ENCODE assay signal across 25 cellular contexts in genomic region chr6:89702349-89702748, GRCh38.
A peak's percentile ranks its signal among the peaks of the same experiment; 100 is the strongest.
DNase-seq lines count a peak whose midpoint lies in the region; ATAC-seq, FAIRE-seq and TF ChIP-seq lines count a peak whose summit lies in the region.
"Had no signal": no experiment of that assay in that cellular context is flagged by ENCODE, and none has a peak within 500 bp of the region (broad histone marks: within the 10 kb centered on the region; RNA-seq: fewer than 3 reads in every experiment).

No MANE protein-coding gene starts in this region.

- H3K4me2 ChIP-seq in mammary epithelial cell (ENCODE audit: insufficient read depth, low read depth, low read length) = no peak overlapping the region
- H3K4me2 ChIP-seq in GM23338 = no peak overlapping the region
- no peak overlapping the region for H3K4me2 ChIP-seq in H1 (ENCODE audit: insufficient read depth in 1 of 2, low read depth in 2 of 2, low read length in 2 of 2)
- H3K4me2 ChIP-seq: BLaER1 treated with 17β-estradiol and CSF1 and Interleukin-3, amounts not matched to agents 10 nM and 100 nM had no signal

- no peaks in the 10 kb centered on the region for H3K27me3 ChIP-seq in mammary epithelial cell (ENCODE audit: insufficient read depth, low read length)
- no peaks in the 10 kb centered on the region for H3K27me3 ChIP-seq in GM23338 (ENCODE audit: insufficient read depth)
- H3K27me3 ChIP-seq in H1 (replicated peaks in 1 of 4; ENCODE audit: control insufficient read depth in 3 of 4, extremely low read depth in 1 of 4, insufficient read depth in 3 of 4, low read length in 3 of 4) = no peaks in the 10 kb centered on the region
- H3K27me3 ChIP-seq in spleen (replicated peaks in 1 of 7) = no peaks in the 10 kb centered on the region
- H3K27me3 ChIP-seq: BE2C; BLaER1 treated with 17β-estradiol and CSF1 and Interleukin-3, amounts not matched to agents 10 nM and 100 nM had no signal

- TF ChIP-seq CTCF in mammary epithelial cell (conservative IDR thresholded peaks at IDR 0.05 in 1 of 2, IDR thresholded peaks at IDR 0.05 in 1 of 2; ENCODE audit: extremely low read depth in 1 of 2, insufficient read depth in 1 of 2, low read depth in 1 of 2, low read length in 2 of 2) = no peak
- no peak for TF ChIP-seq CTCF in MCF 10A (IDR thresholded peaks at IDR 0.05; ENCODE audit: unreplicated experiment)
- TF ChIP-seq CTCF in GM23338 (conservative IDR thresholded peaks at IDR 0.05; ENCODE audit: low read depth in 2 of 2) = no peak
- no peak for TF ChIP-seq CTCF in H1 (IDR thresholded peaks at IDR 0.05; ENCODE audit: control extremely low read depth in 1 of 3, insufficient read depth in 1 of 3, low read depth in 1 of 3, low read length in 3 of 3)
- TF ChIP-seq CTCF in spleen (IDR thresholded peaks at IDR 0.05 in 8 of 11, conservative IDR thresholded peaks at IDR 0.05 in 3 of 11) = no peak

- H4K20me1 ChIP-seq in mammary epithelial cell (ENCODE audit: insufficient read depth, low read length) (no peaks in the 10 kb centered on the region), GM23338 (replicated peaks; ENCODE audit: insufficient read depth) (no peaks in the 10 kb centered on the region), H1 (replicated peaks in 1 of 2; ENCODE audit: control insufficient read depth in 1 of 2, insufficient read depth in 2 of 2, low read length in 2 of 2) (no peaks in the 10 kb centered on the region)
- H4K20me1 ChIP-seq: BLaER1 treated with 17β-estradiol and CSF1 and Interleukin-3, amounts not matched to agents 10 nM and 100 nM had no signal

- H4K91ac ChIP-seq in H1 (replicated peaks; ENCODE audit: insufficient read length, low read length) = no peak overlapping the region

- H3K4me1 Mint-ChIP-seq in MCF 10A (ENCODE audit: insufficient read depth, unreplicated experiment) (no peaks in the 10 kb centered on the region), GM23338 (no peaks in the 10 kb centered on the region)
- H3K4me1 Mint-ChIP-seq: CD14-positive monocyte; CD8-positive, alpha-beta memory T cell; H9 had no signal

- no peak for TF ChIP-seq RAD21 in H1 (IDR thresholded peaks at IDR 0.05 in 1 of 2, conservative IDR thresholded peaks at IDR 0.05 in 1 of 2; ENCODE audit: low read depth in 2 of 2, low read length in 2 of 2)

- DNase-seq in mammary epithelial cell = no peak
- DNase-seq in MCF 10A (ENCODE audit: unreplicated experiment) = no peak
- no peak for DNase-seq in GM23338 (ENCODE audit: low spot score)
- peak; percentile 11 for DNase-seq in OCI-M1 (lab: John Stamatoyannopoulos, UW)
- no peak for DNase-seq in H1 (ENCODE audit: low read depth in 1 of 2, low spot score in 2 of 2)
- DNase-seq in spleen = no peak
- no peak for DNase-seq in iPS-NIHi7 (ENCODE audit: extremely low spot score)
- DNase-seq in stimulated activated CD4-positive, alpha-beta T cell treated with anti-CD3 and anti-CD28 coated beads, Interleukin-15, amount 100 ng/mL, for 24 hours = no peak
- DNase-seq: ACHN; AML-193; BE2C; CD4-positive, alpha-beta T cell; CD8-positive, alpha-beta memory T cell; DMS 273 treated with DMSO at 0.1 percent for 48 hours; DMS79; EL; GDM1; H9 had no signal

- H3K36me3 ChIP-seq in mammary epithelial cell (ENCODE audit: insufficient read depth, low read length) = peaks cover 38% of the 10 kb centered on the region
- peaks cover 94% of the 10 kb centered on the region for H3K36me3 ChIP-seq in GM23338 (ENCODE audit: insufficient read depth)
- H3K36me3 ChIP-seq in H1 (ENCODE audit: control insufficient read depth in 2 of 4, insufficient read depth in 4 of 4, low read length in 3 of 4) = peaks cover 13 to 86% (median 71%) of the 10 kb centered on the region in 4 experiments
- H3K36me3 ChIP-seq in spleen = peaks cover 0 to 100% (median 72%) of the 10 kb centered on the region in 6 donors

- H3K14ac ChIP-seq in H1 (ENCODE audit: insufficient read length) = no peak overlapping the region

- H2BK5ac ChIP-seq in H1 (ENCODE audit: low read depth, low read length) = no peak overlapping the region

- intact Hi-C loops in mammary epithelial cell (cut with micrococcal nuclease) = no loop called here
- intact Hi-C loops in MCF 10A (cut with micrococcal nuclease) = no loop called here
- intact Hi-C loops in spleen (cut with DNase I; ENCODE audit: low total_unique reads) = no loop called here

- no peak overlapping the region for H3K4ac ChIP-seq in H1 (replicated peaks; ENCODE audit: insufficient read length, low read depth, low read length)

- H3K9me2 ChIP-seq in GM23338 (ENCODE audit: insufficient read depth) = no peaks in the 10 kb centered on the region

- H3K23me2 ChIP-seq in H1 (ENCODE audit: low read depth, low read length) = no peaks in the 10 kb centered on the region

- in situ Hi-C loops in mammary epithelial cell (cut with MboI; ENCODE audit: low sequenced_read_pairs in 2 of 2) = no loop called here

- no peak for TF ChIP-seq EP300 in H1 (IDR thresholded peaks at IDR 0.05; ENCODE audit: borderline replicate concordance in 1 of 2, low read depth in 2 of 2, low read length in 2 of 2)

- FAIRE-seq in H1 (lab: Jason Lieb, UNC) = no peak
- FAIRE-seq: A204.1, D721Med, GM12878 had no signal

- no peak overlapping the region for H2AFZ ChIP-seq in mammary epithelial cell (ENCODE audit: low read depth, low read length)
- H2AFZ ChIP-seq in GM23338 = no peak overlapping the region
- no peak overlapping the region for H2AFZ ChIP-seq in H1 (ENCODE audit: low read length)

- TF ChIP-seq POLR2A in H1 (IDR thresholded peaks at IDR 0.05; ENCODE audit: control extremely low read depth in 1 of 2, low read depth in 2 of 2, low read length in 2 of 2) = no peak
- no peak for TF ChIP-seq POLR2A in spleen (IDR thresholded peaks at IDR 0.05)

- CTCF ChIA-PET in mammary epithelial cell (lab: Charles Lee; ENCODE audit: low non-redundant PET) = interaction anchor here (0.6 kb wide), 1 partner anchor 258 kb away, joined by 3 read pairs; no protein-coding TSS in a partner anchor
- CTCF ChIA-PET in MCF 10A (lab: Yijun Ruan, JAX) = no interaction called here
- CTCF ChIA-PET in H1 (lab: Charles Lee; ENCODE audit: partially characterized antibody) = no interaction called here

- no peak overlapping the region for H3K56ac ChIP-seq in H1 (replicated peaks; ENCODE audit: insufficient read length, low read depth, low read length)

- no peak overlapping the region for H4K8ac ChIP-seq in H1 (ENCODE audit: extremely low read depth, insufficient read depth, low read length)

- no peak overlapping the region for H2BK120ac ChIP-seq in H1 (replicated peaks; ENCODE audit: low read depth, low read length)

- H3K4me3 Mint-ChIP-seq in MCF 10A (ENCODE audit: unreplicated experiment) = no peak overlapping the region
- no peak overlapping the region for H3K4me3 Mint-ChIP-seq in GM23338
- H3K4me3 Mint-ChIP-seq: CD14-positive monocyte; CD4-positive, alpha-beta T cell; CD8-positive, alpha-beta memory T cell; H9 had no signal

- WGBS in mammary epithelial cell (ENCODE audit: low coverage, missing lambda C conversion rate) = 96% methylated on average over 3 of the region's 3 CpGs
- WGBS in H1 (ENCODE audit: extremely low coverage in 1 of 2, insufficient coverage in 1 of 2, insufficient read length in 1 of 2, insufficient replicate concordance in 2 of 2, low coverage in 1 of 2, low lambda C conversion rate in 2 of 2, missing lambda C conversion rate in 1 of 2), 2 experiments = 97% methylated on average over 3 of the region's 3 CpGs; no CpG with 5 or more reads in 1 of the 2 experiments
- 95 to 98% (median 98%) methylated on average over 3 of the region's 3 CpGs for WGBS in spleen, 5 donors

- H3K23ac ChIP-seq in H1 (ENCODE audit: insufficient read length) = no peak overlapping the region

- H3K9ac ChIP-seq in mammary epithelial cell (ENCODE audit: insufficient read depth, low read length) (peak overlapping the region; percentile 1), H1 (replicated peaks in 1 of 4; ENCODE audit: extremely low read depth in 1 of 4, low read depth in 3 of 4, low read length in 3 of 4) (no peak overlapping the region)
- H3K9ac ChIP-seq: BLaER1 treated with 17β-estradiol and CSF1 and Interleukin-3, amounts not matched to agents 10 nM and 100 nM had no signal

- no peak overlapping the region for H2AK5ac ChIP-seq in H1 (ENCODE audit: low read depth, low read length)

- no peak overlapping the region for H3K27ac Mint-ChIP-seq in MCF 10A (ENCODE audit: low read depth, unreplicated experiment)
- 0 out of 2 replicates have a peak overlapping the region, but pooled peaks have one; percentile 71 for H3K27ac Mint-ChIP-seq in GM23338
- H3K27ac Mint-ChIP-seq: CD14-positive monocyte; CD4-positive, alpha-beta T cell; CD8-positive, alpha-beta memory T cell had no signal

- no peaks in the 10 kb centered on the region for H3K9me3 Mint-ChIP-seq in MCF 10A (ENCODE audit: unreplicated experiment)
- H3K9me3 Mint-ChIP-seq in GM23338 = no peaks in the 10 kb centered on the region; the same call in 2 of the 3 replicates
- H3K9me3 Mint-ChIP-seq: CD4-positive, alpha-beta T cell; CD8-positive, alpha-beta memory T cell; H9 had no signal

- H3K9me3 ChIP-seq in mammary epithelial cell (replicated peaks; ENCODE audit: insufficient read depth, low read length) (no peaks in the 10 kb centered on the region), H1 (ENCODE audit: insufficient read depth in 2 of 2, low read depth in 1 of 2, low read length in 1 of 2) (no peaks in the 10 kb centered on the region), spleen (no peaks in the 10 kb centered on the region)
- H3K9me3 ChIP-seq: BE2C; BLaER1 treated with 17β-estradiol and CSF1 and Interleukin-3, amounts not matched to agents 10 nM and 100 nM had no signal

- H3F3A ChIP-seq in GM23338 (replicated peaks; ENCODE audit: low read depth) = no peaks in the 10 kb centered on the region

- H3K27ac ChIP-seq in mammary epithelial cell (ENCODE audit: insufficient read depth, low read depth, low read length) (no peak overlapping the region), GM23338 (ENCODE audit: low read depth) (no peak overlapping the region; the same call in 1 of the 2 replicates), H1 (ENCODE audit: low read depth, low read length) (no peak overlapping the region), spleen (no peak overlapping the region)
- H3K27ac ChIP-seq: 22Rv1; BLaER1 treated with 17β-estradiol and CSF1 and Interleukin-3, amounts not matched to agents 10 nM and 100 nM had no signal

- H3K79me2 ChIP-seq in mammary epithelial cell (ENCODE audit: insufficient read depth, low read length) (no peaks in the 10 kb centered on the region), GM23338 (replicated peaks; ENCODE audit: insufficient read depth) (no peaks in the 10 kb centered on the region; the same call in 1 of the 2 replicates), H1 (ENCODE audit: control insufficient read depth in 1 of 2, insufficient read depth in 2 of 2, low read length in 2 of 2) (no peaks in the 10 kb centered on the region)

- dilution Hi-C loops in mammary epithelial cell (cut with HindIII; ENCODE audit: low sequenced_read_pairs) = loop anchor here (5.0 kb wide), 1 partner anchor 35 kb away; no protein-coding TSS in a partner anchor

- H3K36me3 Mint-ChIP-seq in MCF 10A (ENCODE audit: insufficient read depth, unreplicated experiment) (peaks cover 90% of the 10 kb centered on the region), GM23338 (ENCODE audit: low read depth) (peaks cover 88% of the 10 kb centered on the region)

- H3K4me1 ChIP-seq in mammary epithelial cell (ENCODE audit: insufficient read depth, low read length) = peaks cover 2% of the 10 kb centered on the region
- no peaks in the 10 kb centered on the region for H3K4me1 ChIP-seq in GM23338 (ENCODE audit: insufficient read depth)
- H3K4me1 ChIP-seq in H1 (replicated peaks in 1 of 4; ENCODE audit: control insufficient read depth in 3 of 4, insufficient read depth in 4 of 4, low read length in 3 of 4) = no peaks in the 10 kb centered on the region
- H3K4me1 ChIP-seq in spleen = no peaks in the 10 kb centered on the region
- H3K4me1 ChIP-seq: BE2C; BLaER1 treated with 17β-estradiol and CSF1 and Interleukin-3, amounts not matched to agents 10 nM and 100 nM had no signal

- H3K4me3 ChIP-seq in mammary epithelial cell (replicated peaks in 1 of 3; ENCODE audit: insufficient read depth in 1 of 3, low read depth in 2 of 3, low read length in 3 of 3) = no peak overlapping the region
- no peak overlapping the region for H3K4me3 ChIP-seq in GM23338
- no peak overlapping the region for H3K4me3 ChIP-seq in H1 (ENCODE audit: extremely low read depth in 1 of 4, insufficient read depth in 2 of 4, low read depth in 3 of 4, low read length in 4 of 4)
- no peak overlapping the region for H3K4me3 ChIP-seq in spleen
- H3K4me3 ChIP-seq: BLaER1 treated with 17β-estradiol and CSF1 and Interleukin-3, amounts not matched to agents 10 nM and 100 nM; GM12878 had no signal

- H4K5ac ChIP-seq in H1 (ENCODE audit: insufficient read length, low read depth, low read length) = no peak overlapping the region

- H2BK12ac ChIP-seq in H1 (ENCODE audit: low read depth, low read length) = no peak overlapping the region

- H2BK15ac ChIP-seq in H1 (ENCODE audit: low read length) = no peak overlapping the region

- no peak overlapping the region for H3K18ac ChIP-seq in H1 (ENCODE audit: extremely low read depth, low read length)

- H3K27me3 Mint-ChIP-seq in MCF 10A (ENCODE audit: insufficient read depth, unreplicated experiment) = no peaks in the 10 kb centered on the region
- H3K27me3 Mint-ChIP-seq in GM23338 (ENCODE audit: insufficient read depth, low read depth, poor library complexity) = peaks cover 2% of the 10 kb centered on the region
- H3K27me3 Mint-ChIP-seq: CD4-positive, alpha-beta T cell; CD8-positive, alpha-beta memory T cell had no signal

- no peak overlapping the region for H2BK20ac ChIP-seq in H1 (ENCODE audit: low read length)

- POLR2A ChIA-PET in MCF 10A (lab: Yijun Ruan, JAX) (interaction anchor here (1.1 kb wide), 1 partner anchor 20 kb away, joined by 4 read pairs; no protein-coding TSS in a partner anchor), H1 (lab: Charles Lee; ENCODE audit: partially characterized antibody) (interaction anchor here (0.6 kb wide), 1 partner anchor 31 kb away, joined by 3 read pairs; no protein-coding TSS in a partner anchor)

- no peaks in the 10 kb centered on the region for H3K79me1 ChIP-seq in H1 (ENCODE audit: low read depth, low read length)

- BruUV-seq in mammary epithelial cell (replicated peaks; lab: Mats Ljungman, UMichigan) = no TSS peak
- BruUV-seq in MCF 10A (replicated peaks; lab: Mats Ljungman, UMichigan) = no TSS peak

- no peak for ATAC-seq in GM23338
- ATAC-seq: GM12878, HCT116 had no signal
